ENCODE assay signal across 14 cellular contexts in the genomic region with DNA sequence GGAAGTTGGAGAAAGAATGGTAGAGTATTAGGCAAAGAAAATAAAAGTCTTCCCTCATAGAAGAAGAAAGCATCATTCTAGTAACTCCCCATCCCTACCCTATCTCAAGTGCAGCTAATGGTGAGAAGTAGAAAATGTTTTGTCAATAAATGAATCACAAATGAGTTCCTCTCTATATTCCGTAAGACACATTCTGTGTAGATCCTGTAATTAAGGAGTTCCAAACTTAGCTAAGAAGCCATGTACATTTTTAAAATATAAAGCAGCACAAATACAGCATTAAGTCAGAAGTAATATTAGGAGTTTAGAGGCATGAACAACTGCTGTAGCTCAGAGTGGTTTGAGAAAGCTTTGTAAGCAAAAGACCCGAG.
"Had no signal": no experiment of that assay in that cellular context is flagged by ENCODE, and none has a peak within 500 bp of the region (broad histone marks: within the 10 kb centered on the region; RNA-seq: fewer than 3 reads in every experiment).

No MANE protein-coding gene starts in this region.

- H3K36me3 ChIP-seq: esophagus squamous epithelium, right lobe of liver had no signal

- H3K4me1 ChIP-seq: foreskin keratinocyte, psoas muscle, right lobe of liver, testis had no signal

- H3K4me3 Mint-ChIP-seq: naive thymus-derived CD8-positive, alpha-beta T cell had no signal

- H3K36me3 Mint-ChIP-seq: naive thymus-derived CD8-positive, alpha-beta T cell had no signal

- ATAC-seq: body of pancreas; foreskin keratinocyte; naive thymus-derived CD8-positive, alpha-beta T cell; psoas muscle had no signal

- H3K27ac ChIP-seq: body of pancreas, esophagus squamous epithelium, foreskin keratinocyte, psoas muscle, right lobe of liver, testis had no signal

- H3K27me3 ChIP-seq: body of pancreas, esophagus squamous epithelium, right lobe of liver, testis had no signal

- H3K4me3 ChIP-seq: body of pancreas, esophagus squamous epithelium, mucosa of descending colon, psoas muscle, right lobe of liver, testis had no signal

- DNase-seq: activated CD4-positive, alpha-beta T cell treated with anti-CD3 and anti-CD28 coated beads, Interleukin-2, amount 50 U/mL, for 1 hour; activated naive CD4-positive, alpha-beta T cell treated with Interleukin-2 at 50 U/mL for 16 hours; body of pancreas; esophagus squamous epithelium; foreskin keratinocyte; mucosa of descending colon; naive thymus-derived CD8-positive, alpha-beta T cell; occipital lobe; psoas muscle; right lobe of liver; SK-N-SH; stimulated activated CD4-positive, alpha-beta T cell treated with anti-CD3 and anti-CD28 coated beads, Interleukin-2, amount 100 ng/mL, for 24 hours; stimulated activated naive CD4-positive, alpha-beta T cell treated with Interleukin-2 at 50 U/mL for 16 hours; testis had no signal

- H3K9me3 Mint-ChIP-seq: naive thymus-derived CD8-positive, alpha-beta T cell had no signal

- H3K27ac Mint-ChIP-seq: naive thymus-derived CD8-positive, alpha-beta T cell had no signal

- H3K9me3 ChIP-seq: body of pancreas, esophagus squamous epithelium, mucosa of descending colon, psoas muscle, right lobe of liver, SK-N-SH, testis had no signal
